In genomic region chr7:50305697-50306300, GRCh38 we compare ENCODE assay signal across 12 cellular contexts. TPM values are rescaled to one million over a fixed set of nuclear protein-coding genes. Genes with fewer than 3 reads are reported as not detected.
A peak's percentile ranks its signal among the peaks of the same experiment; 100 is the strongest.
DNase-seq lines count a peak whose midpoint lies in the region; ATAC-seq and TF ChIP-seq lines count a peak whose summit lies in the region.
"Had no signal": no experiment of that assay in that cellular context is flagged by ENCODE, and none has a peak within 500 bp of the region (broad histone marks: within the 10 kb centered on the region; RNA-seq: fewer than 3 reads in every experiment).

No MANE protein-coding gene starts in this region.

- no peaks in the 10 kb centered on the region for H3K27me3 Mint-ChIP-seq in activated naive CD4-positive, alpha-beta T cell treated with anti-CD3 and anti-CD28 coated beads, Interleukin-2, amount 50 U/mL, for 24 hours
- peaks cover 3% of the 10 kb centered on the region for H3K27me3 Mint-ChIP-seq in activated CD4-positive, alpha-beta memory T cell treated with anti-CD3 and anti-CD28 coated beads, Interleukin-2, amount 10 ng/mL, durations not matched to agents 7 days and 5 days

- CTCF ChIA-PET in activated CD4-positive, alpha-beta memory T cell treated with anti-CD3 and anti-CD28 coated beads, Interleukin-2, amount 10 ng/mL, durations not matched to agents 7 days and 5 days (lab: Charles Lee) = interaction anchor here (1.0 to 14.5 kb wide), 7 partner anchors 8 to 100 kb away, joined by 3 to 177 read pairs (median 13); no protein-coding TSS in a partner anchor

- H3K9me3 ChIP-seq in lung (ENCODE audit: control insufficient read depth in 2 of 2, insufficient read depth in 1 of 2, low read length in 1 of 2) (peaks cover 0 to 2% of the 10 kb centered on the region in 2 donors), upper lobe of left lung (no peaks in the 10 kb centered on the region)

- no peak for TF ChIP-seq POLR2A in upper lobe of left lung (IDR thresholded peaks at IDR 0.05)

- H3K27ac ChIP-seq in lung (ENCODE audit: low read depth in 1 of 2, low read length in 1 of 2) = peak overlapping the region in 1 of 2 donors; percentile 74
- H3K27ac ChIP-seq in upper lobe of left lung = peak overlapping the region; percentile 59 to 93 (median 82)

- POLR2A ChIA-PET in activated CD4-positive, alpha-beta memory T cell treated with anti-CD3 and anti-CD28 coated beads, Interleukin-2, amount 10 ng/mL, durations not matched to agents 7 days and 5 days (lab: Charles Lee) = interaction anchor here (0.7 to 23.3 kb wide), 8 partner anchors 15 to 96 kb away, joined by 3 to 1125 read pairs (median 352); no protein-coding TSS in a partner anchor

- no peaks in the 10 kb centered on the region for H3K9me3 Mint-ChIP-seq in activated naive CD4-positive, alpha-beta T cell treated with anti-CD3 and anti-CD28 coated beads, Interleukin-2, amount 50 U/mL, for 24 hours
- no peaks in the 10 kb centered on the region for H3K9me3 Mint-ChIP-seq in activated CD4-positive, alpha-beta memory T cell treated with anti-CD3 and anti-CD28 coated beads, Interleukin-2, amount 10 ng/mL, durations not matched to agents 7 days and 5 days

- peaks cover 20% of the 10 kb centered on the region for H3K36me3 Mint-ChIP-seq in activated naive CD4-positive, alpha-beta T cell treated with anti-CD3 and anti-CD28 coated beads, Interleukin-2, amount 50 U/mL, for 24 hours
- H3K36me3 Mint-ChIP-seq in activated CD4-positive, alpha-beta memory T cell treated with anti-CD3 and anti-CD28 coated beads, Interleukin-2, amount 10 ng/mL, durations not matched to agents 7 days and 5 days (ENCODE audit: low read depth) = peaks cover 64% of the 10 kb centered on the region

- H3K36me3 ChIP-seq in lung (ENCODE audit: control insufficient read depth in 2 of 2, insufficient read depth in 2 of 2, low read length in 2 of 2) (no peaks in the 10 kb centered on the region), upper lobe of left lung (no peaks in the 10 kb centered on the region)

- H3K4me1 Mint-ChIP-seq in activated naive CD4-positive, alpha-beta T cell treated with anti-CD3 and anti-CD28 coated beads, Interleukin-2, amount 50 U/mL, for 24 hours = peaks cover 41% of the 10 kb centered on the region
- peaks cover 21% of the 10 kb centered on the region for H3K4me1 Mint-ChIP-seq in activated CD4-positive, alpha-beta memory T cell treated with anti-CD3 and anti-CD28 coated beads, Interleukin-2, amount 10 ng/mL, durations not matched to agents 7 days and 5 days

- H3K27me3 ChIP-seq in lung (ENCODE audit: control insufficient read depth, insufficient read depth) (peaks cover 11% of the 10 kb centered on the region), upper lobe of left lung (peaks cover 0 to 5% (median 2%) of the 10 kb centered on the region in 4 donors)

- no peak for TF ChIP-seq EP300 in upper lobe of left lung (IDR thresholded peaks at IDR 0.05)

- 25 to 57% methylated on average over 7 of the region's 7 CpGs for WGBS in lung, 2 donors
- WGBS in upper lobe of left lung, 2 donors = 60% methylated on average over 7 of the region's 7 CpGs

- no peak for ATAC-seq in lung (ENCODE audit: insufficient read depth, low FRiP score)
- no peak for ATAC-seq in upper lobe of left lung (ENCODE audit: low FRiP score in 2 of 2)
- ATAC-seq: left colon, Right ventricle myocardium inferior had no signal

- peak overlapping the region; percentile 19 for H3K4me3 ChIP-seq in lung
- peak overlapping the region in 3 of 4 donors; percentile 59 to 60 (median 59) for H3K4me3 ChIP-seq in upper lobe of left lung

- peak overlapping the region; percentile 98 for H3K27ac Mint-ChIP-seq in activated naive CD4-positive, alpha-beta T cell treated with anti-CD3 and anti-CD28 coated beads, Interleukin-2, amount 50 U/mL, for 24 hours
- peak overlapping the region; percentile 99 for H3K27ac Mint-ChIP-seq in activated CD4-positive, alpha-beta memory T cell treated with anti-CD3 and anti-CD28 coated beads, Interleukin-2, amount 10 ng/mL, durations not matched to agents 7 days and 5 days

- TF ChIP-seq CTCF in lung (IDR thresholded peaks at IDR 0.05; ENCODE audit: control extremely low read depth, extremely low read depth) (no peak), upper lobe of left lung (IDR thresholded peaks at IDR 0.05) (no peak)

- H3K4me1 ChIP-seq in lung (ENCODE audit: control insufficient read depth in 2 of 2, insufficient read depth in 2 of 2, low read length in 2 of 2) (peaks cover 0 to 3% of the 10 kb centered on the region in 2 donors), upper lobe of left lung (peaks cover 0 to 20% (median 9%) of the 10 kb centered on the region in 4 donors)

- no peak for DNase-seq in activated naive CD4-positive, alpha-beta T cell (lab: John Stamatoyannopoulos, UW)
- no peak for DNase-seq in activated CD4-positive, alpha-beta memory T cell treated with anti-CD3 and anti-CD28 coated beads, Interleukin-2, amount 10 ng/mL, durations not matched to agents 7 days and 5 days
- DNase-seq in lung (ENCODE audit: low spot score) (no peak), upper lobe of left lung (no peak), mesenteric fat pad (ENCODE audit: low spot score) (no peak), amniotic stem cell (lab: John Stamatoyannopoulos, UW) (no peak), NCI-H1436 treated with DMSO at 0.1 percent for 48 hours (lab: John Stamatoyannopoulos, UW) (no peak)
- DNase-seq: caudate nucleus, left colon, NCI-H345 had no signal

- peak overlapping the region; percentile 94 for H3K4me3 Mint-ChIP-seq in activated naive CD4-positive, alpha-beta T cell treated with anti-CD3 and anti-CD28 coated beads, Interleukin-2, amount 50 U/mL, for 24 hours
- H3K4me3 Mint-ChIP-seq in activated CD4-positive, alpha-beta memory T cell treated with anti-CD3 and anti-CD28 coated beads, Interleukin-2, amount 10 ng/mL, durations not matched to agents 7 days and 5 days = peak overlapping the region; percentile 88

RNA-seq across cellular contexts. Expression of gene IKZF1, which starts 1.3 kb away (rescaled TPM):
- total RNA-seq in activated CD4-positive, alpha-beta memory T cell treated with anti-CD3 and anti-CD28 coated beads, Interleukin-2, amount 10 ng/mL, durations not matched to agents 7 days and 5 days = 100 to 1,000 TPM; 383 to 404 TPM
- total RNA-seq in lung = 10 to 100 TPM; 20.7 to 37.8 TPM
- 10 to 100 TPM in 1 of 2 donors, 1 to 10 TPM in 1; 4.0 to 16.3 TPM for polyA plus RNA-seq in lung
- 10 to 100 TPM; 33.8 to 65.1 (median 49.8) TPM for total RNA-seq in upper lobe of left lung
- 22.0 TPM for total RNA-seq in mesenteric fat pad

Comparison
In these comparisons a context has a peak if more than half of its experiments do, and no peak if none do; other contexts are left out.
1. RNA of gene IKZF1, which starts 1.3 kb away (total RNA-seq): 383 to 404 TPM in activated CD4-positive, alpha-beta memory T cell treated with anti-CD3 and anti-CD28 coated beads, Interleukin-2, amount 10 ng/mL, durations not matched to agents 7 days and 5 days; 33.8 to 65.1 TPM in upper lobe of left lung, 20.7 to 37.8 TPM in lung and 22.0 TPM in mesenteric fat pad (single experiment); every median in the first group is over 4 times any median in the second.